In the genomic region with DNA sequence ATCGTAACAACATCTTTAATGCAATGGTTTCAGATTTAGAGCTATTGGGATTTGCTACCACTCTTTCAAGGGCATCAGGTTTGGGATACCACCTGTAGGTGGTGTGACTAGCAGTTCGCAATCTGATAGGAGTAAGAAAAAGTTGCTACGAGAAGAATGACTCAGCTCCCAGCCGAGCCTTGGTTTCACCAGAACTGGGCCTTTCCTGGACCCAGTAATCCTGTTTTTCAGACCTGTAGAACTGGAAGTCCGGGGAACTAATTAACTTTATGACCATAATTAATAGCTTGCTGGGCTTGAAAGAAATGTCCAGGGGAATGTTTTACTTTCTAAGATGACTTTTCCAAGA, we compare ENCODE assay signal across 1 cellular context.
TF ChIP-seq lines count a peak whose summit lies in the region.

No MANE protein-coding gene starts in this region.

TF ChIP-seq in HepG2, 621 proteins besides CTCF, POLR2A, EP300 and RAD21 (continued from another document and continues in another):
- TF ChIP-seq STAT6 (CRISPR knock-in tag; IDR thresholded peaks at IDR 0.05; ENCODE audit: borderline replicate concordance), result peak; percentile 20; the same call in 1 of the 2 replicates
- TF ChIP-seq ZNF562 (CRISPR knock-in tag; IDR thresholded peaks at IDR 0.05; ENCODE audit: borderline replicate concordance), result no peak
- TF ChIP-seq NR3C1 (CRISPR knock-in tag; IDR thresholded peaks at IDR 0.05), result no peak
- TF ChIP-seq ZNF18 (CRISPR knock-in tag; IDR thresholded peaks at IDR 0.05; ENCODE audit: insufficient replicate concordance), result peak; percentile 19
- no peak for TF ChIP-seq PAWR (CRISPR knock-in tag; IDR thresholded peaks at IDR 0.05; ENCODE audit: borderline replicate concordance)
- TF ChIP-seq ZNF407 (CRISPR knock-in tag; IDR thresholded peaks at IDR 0.05; ENCODE audit: not compliant biosample characterization), result no peak
- peak; percentile 26; the same call in 1 of the 2 replicates for TF ChIP-seq JUN (CRISPR knock-in tag; IDR thresholded peaks at IDR 0.05)
- peak; percentile 23; the same call in 1 of the 2 replicates for TF ChIP-seq THAP11 (CRISPR knock-in tag; IDR thresholded peaks at IDR 0.05)
- TF ChIP-seq REPIN1 (CRISPR knock-in tag; IDR thresholded peaks at IDR 0.05; ENCODE audit: borderline replicate concordance, low read depth), result 0 out of 2 replicates have a peak, but pooled peaks have one; percentile 5
- peak; percentile 23; the same call in 1 of the 2 replicates for TF ChIP-seq IRF2 (CRISPR knock-in tag; IDR thresholded peaks at IDR 0.05)
- peak; percentile 13; the same call in 1 of the 2 replicates for TF ChIP-seq ARID2 (CRISPR knock-in tag; IDR thresholded peaks at IDR 0.05; ENCODE audit: borderline replicate concordance)
- TF ChIP-seq KLF16 (CRISPR knock-in tag; IDR thresholded peaks at IDR 0.05), result peak in 1 of 2 experiments; percentile 21; a peak in 1 of 4 replicates
- 0 out of 2 replicates have a peak, but pooled peaks have one; percentile 16 for TF ChIP-seq ZMAT3 (CRISPR knock-in tag; conservative IDR thresholded peaks at IDR 0.05)
- peak; percentile 78; the same call in 1 of the 2 replicates for TF ChIP-seq MAFG (CRISPR knock-in tag; IDR thresholded peaks at IDR 0.05)
- TF ChIP-seq ZNF839 (CRISPR knock-in tag; IDR thresholded peaks at IDR 0.05; ENCODE audit: borderline replicate concordance), result no peak
- no peak for TF ChIP-seq ZNF281 (CRISPR knock-in tag; IDR thresholded peaks at IDR 0.05; ENCODE audit: borderline replicate concordance)
- no peak; the same call in 1 of the 2 replicates for TF ChIP-seq RCOR2 (CRISPR knock-in tag; IDR thresholded peaks at IDR 0.05)
- TF ChIP-seq MEF2D (CRISPR knock-in tag; IDR thresholded peaks at IDR 0.05), result peak; percentile 63; the same call in 1 of the 2 replicates
- TF ChIP-seq RFX5 (IDR thresholded peaks at IDR 0.05; ENCODE audit: low read depth, low read length), result no peak
- TF ChIP-seq, protein P1, sequence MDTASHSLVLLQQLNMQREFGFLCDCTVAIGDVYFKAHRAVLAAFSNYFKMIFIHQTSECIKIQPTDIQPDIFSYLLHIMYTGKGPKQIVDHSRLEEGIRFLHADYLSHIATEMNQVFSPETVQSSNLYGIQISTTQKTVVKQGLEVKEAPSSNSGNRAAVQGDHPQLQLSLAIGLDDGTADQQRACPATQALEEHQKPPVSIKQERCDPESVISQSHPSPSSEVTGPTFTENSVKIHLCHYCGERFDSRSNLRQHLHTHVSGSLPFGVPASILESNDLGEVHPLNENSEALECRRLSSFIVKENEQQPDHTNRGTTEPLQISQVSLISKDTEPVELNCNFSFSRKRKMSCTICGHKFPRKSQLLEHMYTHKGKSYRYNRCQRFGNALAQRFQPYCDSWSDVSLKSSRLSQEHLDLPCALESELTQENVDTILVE (CRISPR knock-in tag; IDR thresholded peaks at IDR 0.05), result peak; percentile 42; the same call in 1 of the 2 replicates
- no peak for TF ChIP-seq NCOA1 (CRISPR knock-in tag; IDR thresholded peaks at IDR 0.05)
- TF ChIP-seq, protein P2, sequence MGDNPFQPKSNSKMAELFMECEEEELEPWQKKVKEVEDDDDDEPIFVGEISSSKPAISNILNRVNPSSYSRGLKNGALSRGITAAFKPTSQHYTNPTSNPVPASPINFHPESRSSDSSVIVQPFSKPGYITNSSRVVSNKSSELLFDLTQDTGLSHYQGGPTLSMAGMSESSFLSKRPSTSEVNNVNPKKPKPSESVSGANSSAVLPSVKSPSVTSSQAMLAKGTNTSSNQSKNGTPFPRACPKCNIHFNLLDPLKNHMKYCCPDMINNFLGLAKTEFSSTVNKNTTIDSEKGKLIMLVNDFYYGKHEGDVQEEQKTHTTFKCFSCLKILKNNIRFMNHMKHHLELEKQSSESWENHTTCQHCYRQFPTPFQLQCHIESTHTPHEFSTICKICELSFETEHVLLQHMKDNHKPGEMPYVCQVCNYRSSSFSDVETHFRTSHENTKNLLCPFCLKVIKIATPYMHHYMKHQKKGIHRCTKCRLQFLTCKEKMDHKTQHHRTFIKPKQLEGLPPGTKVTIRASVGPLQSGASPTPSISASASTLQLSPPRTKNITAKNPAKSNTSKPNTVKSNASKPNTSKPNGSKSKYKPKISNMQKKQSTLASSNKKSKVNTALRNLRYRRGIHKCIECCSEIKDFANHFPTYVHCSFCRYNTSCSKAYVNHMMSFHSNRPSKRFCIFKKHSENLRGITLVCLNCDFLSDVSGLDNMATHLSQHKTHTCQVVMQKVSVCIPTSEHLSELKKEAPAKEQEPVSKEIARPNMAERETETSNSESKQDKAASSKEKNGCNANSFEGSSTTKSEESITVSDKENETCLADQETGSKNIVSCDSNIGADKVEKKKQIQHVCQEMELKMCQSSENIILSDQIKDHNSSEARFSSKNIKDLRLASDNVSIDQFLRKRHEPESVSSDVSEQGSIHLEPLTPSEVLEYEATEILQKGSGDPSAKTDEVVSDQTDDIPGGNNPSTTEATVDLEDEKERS (CRISPR knock-in tag; IDR thresholded peaks at IDR 0.05), result peak; percentile 69; the same call in 1 of the 2 replicates
- TF ChIP-seq, protein P3, sequence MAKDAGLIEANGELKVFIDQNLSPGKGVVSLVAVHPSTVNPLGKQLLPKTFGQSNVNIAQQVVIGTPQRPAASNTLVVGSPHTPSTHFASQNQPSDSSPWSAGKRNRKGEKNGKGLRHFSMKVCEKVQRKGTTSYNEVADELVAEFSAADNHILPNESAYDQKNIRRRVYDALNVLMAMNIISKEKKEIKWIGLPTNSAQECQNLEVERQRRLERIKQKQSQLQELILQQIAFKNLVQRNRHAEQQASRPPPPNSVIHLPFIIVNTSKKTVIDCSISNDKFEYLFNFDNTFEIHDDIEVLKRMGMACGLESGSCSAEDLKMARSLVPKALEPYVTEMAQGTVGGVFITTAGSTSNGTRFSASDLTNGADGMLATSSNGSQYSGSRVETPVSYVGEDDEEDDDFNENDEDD (CRISPR knock-in tag; IDR thresholded peaks at IDR 0.05; ENCODE audit: borderline replicate concordance), result 0 out of 2 replicates have a peak, but pooled peaks have one; percentile 7
- TF ChIP-seq NRL (CRISPR knock-in tag; IDR thresholded peaks at IDR 0.05; ENCODE audit: borderline replicate concordance), result no peak
- TF ChIP-seq, protein P4, sequence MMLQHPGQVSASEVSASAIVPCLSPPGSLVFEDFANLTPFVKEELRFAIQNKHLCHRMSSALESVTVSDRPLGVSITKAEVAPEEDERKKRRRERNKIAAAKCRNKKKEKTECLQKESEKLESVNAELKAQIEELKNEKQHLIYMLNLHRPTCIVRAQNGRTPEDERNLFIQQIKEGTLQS (CRISPR knock-in tag; IDR thresholded peaks at IDR 0.05), result 0 out of 2 replicates have a peak, but pooled peaks have one; percentile 32
- TF ChIP-seq ATF1 (CRISPR knock-in tag; IDR thresholded peaks at IDR 0.05), result no peak
- TF ChIP-seq DMAP1 (CRISPR knock-in tag; IDR thresholded peaks at IDR 0.05), result peak; percentile 72; the same call in 1 of the 2 replicates
- peak; percentile 27; the same call in 1 of the 2 replicates for TF ChIP-seq STAG1 (CRISPR knock-in tag; IDR thresholded peaks at IDR 0.05)
- TF ChIP-seq ZNF12 (CRISPR knock-in tag; IDR thresholded peaks at IDR 0.05), result peak; percentile 66; the same call in 1 of the 2 replicates
- 0 out of 2 replicates have a peak, but pooled peaks have one; percentile 9 for TF ChIP-seq ZNF124 (CRISPR knock-in tag; IDR thresholded peaks at IDR 0.05)
- TF ChIP-seq CENPX (CRISPR knock-in tag; IDR thresholded peaks at IDR 0.05), result no peak
- peak; percentile 30; the same call in 1 of the 2 replicates for TF ChIP-seq SMC3 (IDR thresholded peaks at IDR 0.05; ENCODE audit: low read length)
- TF ChIP-seq ATF7 (IDR thresholded peaks at IDR 0.05), result no peak
- TF ChIP-seq ATF7 (CRISPR knock-in tag; IDR thresholded peaks at IDR 0.05), result no peak
